6 cellular contexts compared by ENCODE assay signal in genomic region chr17:75077490-75078096, GRCh38. TPM values are rescaled to one million over a fixed set of nuclear protein-coding genes. Genes with fewer than 3 reads are reported as not detected.
DNase-seq lines count a peak whose midpoint lies in the region; ATAC-seq and TF ChIP-seq lines count a peak whose summit lies in the region.

No MANE protein-coding gene starts in this region.

- H3K27ac ChIP-seq in CD4-positive, alpha-beta T cell (ENCODE audit: low read depth, low read length) = no peak overlapping the region
- no peak overlapping the region for H3K27ac ChIP-seq in mesendoderm (ENCODE audit: low read depth, low read length)

- no peak overlapping the region for H4K5ac ChIP-seq in mesendoderm (ENCODE audit: low read length)

- H3K18ac ChIP-seq in mesendoderm (ENCODE audit: low read length) = no peak overlapping the region

- no peaks in the 10 kb centered on the region for H3K36me3 Mint-ChIP-seq in CD4-positive, alpha-beta T cell (ENCODE audit: low read depth)
- H3K36me3 Mint-ChIP-seq in activated naive CD8-positive, alpha-beta T cell = no peaks in the 10 kb centered on the region
- H3K36me3 Mint-ChIP-seq in endothelial cell (ENCODE audit: low read depth, unreplicated experiment) = no peaks in the 10 kb centered on the region

- H3K23ac ChIP-seq in mesendoderm (ENCODE audit: low read length) = no peak overlapping the region

- H3K4ac ChIP-seq in mesendoderm (ENCODE audit: low read depth, low read length) = no peak overlapping the region

- no peaks in the 10 kb centered on the region for H3K27me3 ChIP-seq in CD4-positive, alpha-beta T cell (ENCODE audit: control insufficient read depth, insufficient read depth, low read length)
- no peaks in the 10 kb centered on the region for H3K27me3 ChIP-seq in mesendoderm (ENCODE audit: insufficient read depth, low read length, poor library complexity)

- H3K4me3 Mint-ChIP-seq in CD4-positive, alpha-beta T cell = peak overlapping the region; percentile 74
- peak overlapping the region; percentile 69 for H3K4me3 Mint-ChIP-seq in activated naive CD8-positive, alpha-beta T cell
- no peak overlapping the region for H3K4me3 Mint-ChIP-seq in endothelial cell (ENCODE audit: unreplicated experiment)

- peak; percentile 93 for ATAC-seq in CD4-positive, alpha-beta T cell (ENCODE audit: poor library complexity)
- ATAC-seq in HG02623 (IDR thresholded peaks at IDR 0.05; ENCODE audit: unreplicated experiment) = no peak

- peak overlapping the region; percentile 4 for H3K9ac ChIP-seq in mesendoderm (ENCODE audit: low read length)

- H2AK5ac ChIP-seq in mesendoderm (ENCODE audit: low read length) = no peak overlapping the region

- TF ChIP-seq CTCF in CD4-positive, alpha-beta T cell (IDR thresholded peaks at IDR 0.05) = no peak
- no peak for TF ChIP-seq CTCF in endothelial cell (IDR thresholded peaks at IDR 0.05; ENCODE audit: unreplicated experiment)

- no peak overlapping the region for H4K8ac ChIP-seq in mesendoderm (ENCODE audit: low read depth, low read length)

- peaks cover 8% of the 10 kb centered on the region for H3K4me1 Mint-ChIP-seq in CD4-positive, alpha-beta T cell (ENCODE audit: low read depth)
- H3K4me1 Mint-ChIP-seq in activated naive CD8-positive, alpha-beta T cell (ENCODE audit: low read depth) = peaks cover 11% of the 10 kb centered on the region
- H3K4me1 Mint-ChIP-seq in endothelial cell (ENCODE audit: unreplicated experiment) = peaks cover 4% of the 10 kb centered on the region

- CTCF ChIA-PET in CD4-positive, alpha-beta T cell (lab: Charles Lee) = interaction anchor here (1.0 to 1.2 kb wide), 2 partner anchors 116 to 124 kb away, joined by 3 read pairs; no protein-coding TSS in a partner anchor

- no peak overlapping the region for H2BK120ac ChIP-seq in mesendoderm (ENCODE audit: low read depth, low read length)

- no peaks in the 10 kb centered on the region for H3K36me3 ChIP-seq in mesendoderm (ENCODE audit: control insufficient read depth, insufficient read depth, low read length)

- no CpG with 5 or more reads among the region's 51 CpGs for WGBS in mesendoderm (ENCODE audit: extremely low coverage, insufficient coverage, low lambda C conversion rate)

- no peaks in the 10 kb centered on the region for H3K27me3 Mint-ChIP-seq in CD4-positive, alpha-beta T cell
- H3K27me3 Mint-ChIP-seq in activated naive CD8-positive, alpha-beta T cell = no peaks in the 10 kb centered on the region
- peaks cover 2% of the 10 kb centered on the region for H3K27me3 Mint-ChIP-seq in endothelial cell (ENCODE audit: unreplicated experiment)

- H3K56ac ChIP-seq in mesendoderm (ENCODE audit: low read length) = peak overlapping the region; percentile 63

- H3K27ac Mint-ChIP-seq in CD4-positive, alpha-beta T cell = peak overlapping the region; percentile 68
- no peak overlapping the region for H3K27ac Mint-ChIP-seq in activated naive CD8-positive, alpha-beta T cell
- H3K27ac Mint-ChIP-seq in endothelial cell (ENCODE audit: unreplicated experiment) = no peak overlapping the region

- peaks cover 10% of the 10 kb centered on the region for H3K4me1 ChIP-seq in mesendoderm (ENCODE audit: control insufficient read depth, low read depth, low read length)

- POLR2A ChIA-PET in CD4-positive, alpha-beta T cell (lab: Charles Lee) = interaction anchor here (1.2 to 2.3 kb wide), 6 partner anchors 10 to 211 kb away, joined by 3 to 18 read pairs (median 4); partner anchors contain the start of genes MRPS7, SLC16A5, SLC25A19 and SUMO2

- H3K9me3 Mint-ChIP-seq in CD4-positive, alpha-beta T cell = no peaks in the 10 kb centered on the region
- H3K9me3 Mint-ChIP-seq in activated naive CD8-positive, alpha-beta T cell (ENCODE audit: low read depth) = no peaks in the 10 kb centered on the region
- no peaks in the 10 kb centered on the region for H3K9me3 Mint-ChIP-seq in endothelial cell (ENCODE audit: unreplicated experiment)

- H2BK5ac ChIP-seq in mesendoderm (ENCODE audit: low read length) = peak overlapping the region; percentile 23

- H3K4me3 ChIP-seq in mesendoderm (ENCODE audit: low read length) = no peak overlapping the region

- H3K4me2 ChIP-seq in mesendoderm (ENCODE audit: low read length) = no peak overlapping the region

- no peaks in the 10 kb centered on the region for H3K79me1 ChIP-seq in mesendoderm (ENCODE audit: low read length)

- no peaks in the 10 kb centered on the region for H3K79me2 ChIP-seq in mesendoderm (ENCODE audit: control insufficient read depth, insufficient read depth, low read length)

- no peaks in the 10 kb centered on the region for H3K9me3 ChIP-seq in CD4-positive, alpha-beta T cell (ENCODE audit: control insufficient read depth, low read length)

- no peak overlapping the region for H2BK15ac ChIP-seq in mesendoderm (replicated peaks; ENCODE audit: low read depth)

- peak; percentile 29 to 67 (median 45) for DNase-seq in CD4-positive, alpha-beta T cell
- DNase-seq in HuH-7 (ENCODE audit: low spot score) = peak; percentile 73
- no peak for DNase-seq in mesendoderm
- DNase-seq in endothelial cell (ENCODE audit: low spot score) = no peak

- intact Hi-C loops in CD4-positive, alpha-beta T cell (cut with DNase I, micrococcal nuclease) = loop anchor here in 1 of 2 experiments (5.0 kb wide), 1 partner anchor 40 kb away; no protein-coding TSS in a partner anchor

RNA-seq across cellular contexts. Expression of gene SLC16A5, which starts 10.2 kb away (rescaled TPM):
- total RNA-seq in CD4-positive, alpha-beta T cell = 10 to 100 TPM in 1 of 2 experiments, 1 to 10 TPM in 1; 9.2 to 11.0 TPM
- polyA plus RNA-seq in mesendoderm (2013, experiment 1 of 2) = 14.5 TPM
- 13.3 TPM for polyA plus RNA-seq in mesendoderm (2013, experiment 2 of 2)
- total RNA-seq in endothelial cell (ENCODE audit: unreplicated experiment) = 50.9 TPM

RNA-seq across cellular contexts. Expression of gene KCTD2, which starts 30.6 kb away (rescaled TPM):
- total RNA-seq in CD4-positive, alpha-beta T cell = 10 to 100 TPM; 26.1 to 28.0 TPM
- polyA plus RNA-seq in mesendoderm (2013, experiment 1 of 2) = 39.4 TPM
- 37.9 TPM for polyA plus RNA-seq in mesendoderm (2013, experiment 2 of 2)
- total RNA-seq in endothelial cell (ENCODE audit: unreplicated experiment) = 33.5 TPM

RNA-seq across cellular contexts. Expression of gene ATP5PD, which starts 30.8 kb away (rescaled TPM):
- total RNA-seq in CD4-positive, alpha-beta T cell = 100 to 1,000 TPM in 1 of 2 experiments, 10 to 100 TPM in 1; 98.5 to 112 TPM
- polyA plus RNA-seq in mesendoderm (2013, experiment 1 of 2) = 592 TPM
- polyA plus RNA-seq in mesendoderm (2013, experiment 2 of 2) = 600 TPM
- 179 TPM for total RNA-seq in endothelial cell (ENCODE audit: unreplicated experiment)

RNA-seq across cellular contexts. Expression of gene ARMC7, which starts 32.2 kb away (rescaled TPM):
- total RNA-seq in CD4-positive, alpha-beta T cell = 1 to 10 TPM; 4.1 to 4.8 TPM
- 14.7 TPM for polyA plus RNA-seq in mesendoderm (2013, experiment 1 of 2)
- 14.5 TPM for polyA plus RNA-seq in mesendoderm (2013, experiment 2 of 2)
- total RNA-seq in endothelial cell (ENCODE audit: unreplicated experiment) = 43.4 TPM

RNA-seq across cellular contexts. Expression of gene NT5C, which starts 53.9 kb away (rescaled TPM):
- 10 to 100 TPM; 14.1 to 16.1 TPM for total RNA-seq in CD4-positive, alpha-beta T cell
- polyA plus RNA-seq in mesendoderm (2013, experiment 1 of 2) = 52.7 TPM
- 50.6 TPM for polyA plus RNA-seq in mesendoderm (2013, experiment 2 of 2)
- 13.5 TPM for total RNA-seq in endothelial cell (ENCODE audit: unreplicated experiment)

Comparison
In these comparisons a context has a peak if more than half of its experiments do, and no peak if none do; other contexts are left out.
1. DNase-seq: peak in CD4-positive, alpha-beta T cell (10 of 10) and HuH-7 (single experiment); none in mesendoderm (single experiment) and endothelial cell (single experiment).